ENCODE assay signal across 9 cellular contexts in the genomic region with DNA sequence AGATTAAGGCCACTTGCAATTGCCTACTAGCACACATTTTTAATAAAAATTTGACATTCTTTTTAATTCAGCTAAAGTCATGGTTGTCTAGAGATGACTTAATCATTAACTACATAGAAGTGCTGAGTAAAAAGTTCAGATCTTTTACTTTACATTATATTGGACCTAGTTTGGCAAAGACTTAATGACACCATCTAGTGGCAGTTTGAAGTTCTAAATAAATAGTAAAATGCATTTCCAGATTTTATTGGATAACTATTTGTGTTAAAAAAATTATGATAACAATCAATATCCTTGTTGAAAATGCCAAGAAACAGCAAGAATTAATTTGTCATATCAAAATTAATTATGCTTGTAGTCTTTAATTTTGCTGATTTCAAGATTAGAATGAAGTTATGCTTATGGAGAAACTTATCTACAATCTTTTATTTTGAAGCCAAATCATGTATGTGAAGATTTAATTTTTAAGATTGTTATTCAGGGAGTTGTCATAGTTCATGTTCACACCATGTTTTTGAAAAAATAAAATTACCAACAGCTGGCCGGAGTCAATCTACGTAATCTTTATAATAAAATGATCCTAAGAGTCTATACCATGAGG.
DNase-seq lines count a peak whose midpoint lies in the region; ATAC-seq and TF ChIP-seq lines count a peak whose summit lies in the region.
"Had no signal": no experiment of that assay in that cellular context is flagged by ENCODE, and none has a peak within 500 bp of the region (broad histone marks: within the 10 kb centered on the region; RNA-seq: fewer than 3 reads in every experiment).

No MANE protein-coding gene starts in this region.

- POLR2A ChIA-PET in OCI-LY7 (lab: Charles Lee) = interaction anchor here (0.6 kb wide), 1 partner anchor 779 kb away, joined by 3 read pairs; no protein-coding TSS in a partner anchor

- no peaks in the 10 kb centered on the region for H3K9me3 ChIP-seq in OCI-LY7 (ENCODE audit: low read length)

- intact Hi-C loops in OCI-LY7 (cut with micrococcal nuclease; ENCODE audit: unreplicated experiment) = loop anchor here (2.0 to 5.0 kb wide), 2 partner anchors 837 to 957 kb away; no protein-coding TSS in a partner anchor

- TF ChIP-seq CTCF in AG09309 (IDR thresholded peaks at IDR 0.05; ENCODE audit: control insufficient read depth, insufficient read depth, low read depth, low read length, missing control alignments) (peak; percentile 39), OCI-LY7 (conservative IDR thresholded peaks at IDR 0.05; ENCODE audit: low read length) (peak; percentile 82), fibroblast of pulmonary artery (IDR thresholded peaks at IDR 0.05; ENCODE audit: low read length, missing control alignments) (peak; percentile 57)

- H3K9me2 ChIP-seq in OCI-LY7 (ENCODE audit: insufficient read depth, low read length) = no peaks in the 10 kb centered on the region

- peaks cover 6 to 12% of the 10 kb centered on the region in 2 donors for H3K4me1 Mint-ChIP-seq in stimulated activated naive B cell treated with anti-CD40 and anti-IgM and Interleukin-4, amounts not matched to agents 10 μg/mL and 1 μg/mL and 100 μg/mL, for 72 hours

- H3K27ac ChIP-seq in OCI-LY7 (ENCODE audit: low read depth, low read length, poor library complexity, severe bottlenecking) = no peak overlapping the region

- CTCF ChIA-PET in OCI-LY7 (lab: Charles Lee; ENCODE audit: unreplicated experiment) = no interaction called here

- H3K36me3 ChIP-seq in OCI-LY7 (ENCODE audit: insufficient read depth, low read length) = no peaks in the 10 kb centered on the region

- no peak overlapping the region for H3K4me2 ChIP-seq in OCI-LY7 (ENCODE audit: low read length)

- no TSS peak for BruUV-seq in OCI-LY7 (replicated peaks; lab: Mats Ljungman, UMichigan)

- no peak overlapping the region for H3K4me3 Mint-ChIP-seq in stimulated activated naive B cell treated with anti-CD40 and anti-IgM and Interleukin-4, amounts not matched to agents 10 μg/mL and 1 μg/mL and 100 μg/mL, for 72 hours

- H3K27me3 Mint-ChIP-seq in stimulated activated naive B cell treated with anti-CD40 and anti-IgM and Interleukin-4, amounts not matched to agents 10 μg/mL and 1 μg/mL and 100 μg/mL, for 72 hours = peaks cover 5 to 6% of the 10 kb centered on the region in 2 donors

- no peaks in the 10 kb centered on the region for H3K36me3 Mint-ChIP-seq in stimulated activated naive B cell treated with anti-CD40 and anti-IgM and Interleukin-4, amounts not matched to agents 10 μg/mL and 1 μg/mL and 100 μg/mL, for 72 hours

- no peaks in the 10 kb centered on the region for H4K20me1 ChIP-seq in OCI-LY7 (ENCODE audit: insufficient read depth, low read length)

- no peaks in the 10 kb centered on the region for H3K4me1 ChIP-seq in OCI-LY7 (ENCODE audit: insufficient read depth, low read length, poor library complexity, severe bottlenecking)

- no peak overlapping the region for H2AFZ ChIP-seq in OCI-LY7 (ENCODE audit: low read length)

- ATAC-seq in GM19467 (IDR thresholded peaks at IDR 0.05; ENCODE audit: unreplicated experiment) (peak; percentile 66), esophagus mucosa (no peak)
- no peak for ATAC-seq in stimulated activated naive B cell treated with anti-CD40 and anti-IgM and Interleukin-4, amounts not matched to agents 10 μg/mL and 1 μg/mL and 100 μg/mL, for 72 hours (replicated peaks)

- no peak overlapping the region for H3K4me3 ChIP-seq in AG09309 (ENCODE audit: control insufficient read depth, low read depth, low read length)
- H3K4me3 ChIP-seq in OCI-LY7 (ENCODE audit: low read depth, low read length, poor library complexity, severe bottlenecking) = no peak overlapping the region
- H3K4me3 ChIP-seq in fibroblast of pulmonary artery (replicated peaks; ENCODE audit: low read depth, low read length) = no peak overlapping the region

- no peak overlapping the region for H3K27ac Mint-ChIP-seq in stimulated activated naive B cell treated with anti-CD40 and anti-IgM and Interleukin-4, amounts not matched to agents 10 μg/mL and 1 μg/mL and 100 μg/mL, for 72 hours

- H3K79me2 ChIP-seq in OCI-LY7 (ENCODE audit: insufficient read depth, low read depth, low read length) = no peaks in the 10 kb centered on the region

- no peaks in the 10 kb centered on the region for H3K9me3 Mint-ChIP-seq in stimulated activated naive B cell treated with anti-CD40 and anti-IgM and Interleukin-4, amounts not matched to agents 10 μg/mL and 1 μg/mL and 100 μg/mL, for 72 hours

- DNase-seq in AG09309 (ENCODE audit: low read depth) = no peak
- peak; percentile 33 for DNase-seq in OCI-LY7 (ENCODE audit: low spot score)
- peak; percentile 56 for DNase-seq in fibroblast of pulmonary artery (ENCODE audit: low read depth)
- no peak for DNase-seq in NCI-H524 treated with DMSO at 0.1 percent for 48 hours (lab: John Stamatoyannopoulos, UW)
- DNase-seq in NCI-H128 (lab: John Stamatoyannopoulos, UW; ENCODE audit: unreplicated experiment) = no peak
- DNase-seq in stimulated activated naive B cell treated with anti-CD40 and anti-IgM and Interleukin-4, amounts not matched to agents 10 μg/mL and 1 μg/mL and 100 μg/mL, for 72 hours = no peak
- DNase-seq: occipital lobe had no signal

Comparison
In these comparisons a context has a peak if more than half of its experiments do, and no peak if none do; other contexts are left out.
1. DNase-seq: peak in OCI-LY7 (single experiment) and fibroblast of pulmonary artery (single experiment); none in AG09309 (single experiment), NCI-H524 treated with DMSO at 0.1 percent for 48 hours (single experiment), NCI-H128 (single experiment) and stimulated activated naive B cell treated with anti-CD40 and anti-IgM and Interleukin-4, amounts not matched to agents 10 μg/mL and 1 μg/mL and 100 μg/mL, for 72 hours (single experiment).
2. Peak in every context shown above with its lines, with median percentiles within 50 percentile points of each other: CTCF ChIP-seq.